In genomic region chr10:95790982-95791381, GRCh38 we compare ENCODE assay signal across 10 cellular contexts. TPM values are rescaled to one million over a fixed set of nuclear protein-coding genes. Genes with fewer than 3 reads are reported as not detected.
A peak's percentile ranks its signal among the peaks of the same experiment; 100 is the strongest.
DNase-seq lines count a peak whose midpoint lies in the region; ATAC-seq, FAIRE-seq and TF ChIP-seq lines count a peak whose summit lies in the region.
"Had no signal": no experiment of that assay in that cellular context is flagged by ENCODE, and none has a peak within 500 bp of the region (broad histone marks: within the 10 kb centered on the region; RNA-seq: fewer than 3 reads in every experiment).

No MANE protein-coding gene starts in this region.

- H3K9me3 ChIP-seq in HepG2 (ENCODE audit: low read length) (no peaks in the 10 kb centered on the region), right lobe of liver (no peaks in the 10 kb centered on the region), ascending aorta (no peaks in the 10 kb centered on the region)

- no peaks in the 10 kb centered on the region for H4K20me1 ChIP-seq in HepG2 (ENCODE audit: insufficient read depth, low read length)

- in situ Hi-C loops in HepG2 (cut with HindIII; ENCODE audit: extremely low pct_ligation_motif_present, low pct_unique_long_range_greater_than_20kb) = no loop called here

- DNase-seq in HepG2 (ENCODE audit: low spot score) (no peak), right lobe of liver (no peak), SHP77 treated with DMSO at 0.1 percent for 48 hours (lab: John Stamatoyannopoulos, UW) (peak; percentile 5), ascending aorta (ENCODE audit: low spot score in 2 of 2) (no peak), occipital lobe (lab: John Stamatoyannopoulos, UW) (no peak), SIG-M5 (lab: John Stamatoyannopoulos, UW) (no peak)
- DNase-seq: NCI-H2171 had no signal

- no peak for TF ChIP-seq CTCF in HepG2 (CRISPR knock-in tag; IDR thresholded peaks at IDR 0.05)
- no peak for TF ChIP-seq CTCF in right lobe of liver (IDR thresholded peaks at IDR 0.05)
- no peak for TF ChIP-seq CTCF in ascending aorta (IDR thresholded peaks at IDR 0.05)

- intact Hi-C loops in HepG2 (cut with micrococcal nuclease; ENCODE audit: unreplicated experiment) (no loop called here), right lobe of liver (cut with DNase I) (no loop called here), ascending aorta (cut with DNase I) (no loop called here)

- WGBS in HepG2 (ENCODE audit: low lambda C conversion rate) = 19% methylated on average over 3 of the region's 3 CpGs
- 61% methylated on average over 3 of the region's 3 CpGs for WGBS in right lobe of liver (ENCODE audit: insufficient coverage, low coverage, low lambda C conversion rate, missing lambda C conversion rate)

- H3K79me2 ChIP-seq in HepG2 (ENCODE audit: insufficient read depth, low read length) = no peaks in the 10 kb centered on the region

- H3K4me1 ChIP-seq in HepG2 (ENCODE audit: insufficient read depth, low read length) = peaks cover 11% of the 10 kb centered on the region
- H3K4me1 ChIP-seq in right lobe of liver = no peaks in the 10 kb centered on the region
- H3K4me1 ChIP-seq in ascending aorta = peaks cover 9 to 26% of the 10 kb centered on the region in 2 donors

- TF ChIP-seq POLR2A in HepG2 (IDR thresholded peaks at IDR 0.05; ENCODE audit: insufficient read depth in 1 of 2, low read depth in 2 of 2, low read length in 2 of 2) (no peak), right lobe of liver (IDR thresholded peaks at IDR 0.05) (no peak)

- H3K27me3 ChIP-seq in HepG2 (ENCODE audit: control insufficient read depth in 1 of 2, insufficient read depth in 2 of 2, low read length in 2 of 2) (peaks cover 0 to 5% of the 10 kb centered on the region in 2 experiments; a peak in 2 of 5 replicates), right lobe of liver (no peaks in the 10 kb centered on the region), ascending aorta (no peaks in the 10 kb centered on the region)

- no peak overlapping the region for H3K9ac ChIP-seq in HepG2 (ENCODE audit: insufficient read depth, low read depth, low read length)

- no peak overlapping the region for H2AFZ ChIP-seq in HepG2 (ENCODE audit: low read length)

- TF ChIP-seq RAD21 in HepG2 (CRISPR knock-in tag; IDR thresholded peaks at IDR 0.05) = no peak

- ATAC-seq in HepG2 = no peak
- ATAC-seq in right lobe of liver = no peak
- ATAC-seq in HG02798 (IDR thresholded peaks at IDR 0.05; ENCODE audit: poor library complexity, unreplicated experiment) = peak; percentile 38
- ATAC-seq in HG03095 (IDR thresholded peaks at IDR 0.05; ENCODE audit: unreplicated experiment) = no peak

- CTCF ChIA-PET in HepG2 (lab: Yijun Ruan, JAX; ENCODE audit: low intra/inter-chr PET ratio, low total read pairs) = no interaction called here

- no peak for FAIRE-seq in HepG2 (lab: Jason Lieb, UNC)
- FAIRE-seq: keratinocyte had no signal

- H3K4me2 ChIP-seq in HepG2 (ENCODE audit: low read depth, low read length) = no peak overlapping the region

- POLR2A ChIA-PET in HepG2 (lab: Yijun Ruan, JAX) = no interaction called here

- no TSS peak for BruUV-seq in HepG2 (replicated peaks; lab: Mats Ljungman, UMichigan)

- TF ChIP-seq EP300 in HepG2 (IDR thresholded peaks at IDR 0.05; ENCODE audit: low read depth in 2 of 2, low read length in 2 of 2) (no peak), HepG2 (CRISPR knock-in tag; IDR thresholded peaks at IDR 0.05; ENCODE audit: borderline replicate concordance) (no peak)

- no peak overlapping the region for H3K27ac ChIP-seq in HepG2 (ENCODE audit: extremely low read length, insufficient read depth, low read length)
- no peak overlapping the region for H3K27ac ChIP-seq in right lobe of liver
- no peak overlapping the region for H3K27ac ChIP-seq in ascending aorta

- H3K36me3 ChIP-seq in HepG2 (replicated peaks in 1 of 2; ENCODE audit: control insufficient read depth in 1 of 2, insufficient read depth in 2 of 2, low read length in 2 of 2) (no peaks in the 10 kb centered on the region), right lobe of liver (no peaks in the 10 kb centered on the region), ascending aorta (no peaks in the 10 kb centered on the region)

- no peak overlapping the region for H3K4me3 ChIP-seq in HepG2 (replicated peaks in 1 of 3; ENCODE audit: insufficient read depth in 1 of 3, low read depth in 2 of 3, low read length in 3 of 3)
- H3K4me3 ChIP-seq in right lobe of liver = no peak overlapping the region
- H3K4me3 ChIP-seq in ascending aorta = no peak overlapping the region

TF ChIP-seq in HepG2, 621 proteins besides CTCF, POLR2A, EP300 and RAD21:
- TF ChIP-seq DMTF1 (CRISPR knock-in tag; IDR thresholded peaks at IDR 0.05) (no peak), JUN (CRISPR knock-in tag; IDR thresholded peaks at IDR 0.05) (no peak), NFE2L2 (IDR thresholded peaks at IDR 0.05; ENCODE audit: low read length) (peak; percentile 75), ZNF501 (CRISPR knock-in tag; IDR thresholded peaks at IDR 0.05) (no peak)
- TF ChIP-seq, protein P1, sequence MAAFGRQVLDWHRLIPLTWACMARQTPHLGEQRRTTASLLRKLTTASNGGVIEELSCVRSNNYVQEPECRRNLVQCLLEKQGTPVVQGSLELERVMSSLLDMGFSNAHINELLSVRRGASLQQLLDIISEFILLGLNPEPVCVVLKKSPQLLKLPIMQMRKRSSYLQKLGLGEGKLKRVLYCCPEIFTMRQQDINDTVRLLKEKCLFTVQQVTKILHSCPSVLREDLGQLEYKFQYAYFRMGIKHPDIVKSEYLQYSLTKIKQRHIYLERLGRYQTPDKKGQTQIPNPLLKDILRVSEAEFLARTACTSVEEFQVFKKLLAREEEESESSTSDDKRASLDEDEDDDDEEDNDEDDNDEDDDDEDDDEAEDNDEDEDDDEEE (CRISPR knock-in tag; IDR thresholded peaks at IDR 0.05) = no peak
- TF ChIP-seq, protein P2, sequence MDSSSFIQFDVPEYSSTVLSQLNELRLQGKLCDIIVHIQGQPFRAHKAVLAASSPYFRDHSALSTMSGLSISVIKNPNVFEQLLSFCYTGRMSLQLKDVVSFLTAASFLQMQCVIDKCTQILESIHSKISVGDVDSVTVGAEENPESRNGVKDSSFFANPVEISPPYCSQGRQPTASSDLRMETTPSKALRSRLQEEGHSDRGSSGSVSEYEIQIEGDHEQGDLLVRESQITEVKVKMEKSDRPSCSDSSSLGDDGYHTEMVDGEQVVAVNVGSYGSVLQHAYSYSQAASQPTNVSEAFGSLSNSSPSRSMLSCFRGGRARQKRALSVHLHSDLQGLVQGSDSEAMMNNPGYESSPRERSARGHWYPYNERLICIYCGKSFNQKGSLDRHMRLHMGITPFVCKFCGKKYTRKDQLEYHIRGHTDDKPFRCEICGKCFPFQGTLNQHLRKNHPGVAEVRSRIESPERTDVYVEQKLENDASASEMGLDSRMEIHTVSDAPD (CRISPR knock-in tag; IDR thresholded peaks at IDR 0.05) = no peak

RNA-seq across cellular contexts. Expression of gene ENTPD1, which starts 35.0 kb away (rescaled TPM):
- total RNA-seq in HepG2 (2016; rRNA removed; fragmentation: Illumina TruSeq; extraction: Trizol) = 0.03 and 0.07 TPM in 2 replicates
- total RNA-seq in HepG2 (2016; cell fraction: cytosol; rRNA removed; fragmentation: Illumina TruSeq; extraction: Trizol; ENCODE audit: low read depth) = not detected in 2 replicates
- total RNA-seq in HepG2 (2016; cell fraction: insoluble cytoplasmic fraction; rRNA removed; fragmentation: Illumina TruSeq; extraction: Trizol) = 0.06 TPM in 1 of 2 replicates, not detected in the other
- not detected in 2 replicates for total RNA-seq in HepG2 (2016; cell fraction: membrane; rRNA removed; fragmentation: Illumina TruSeq; extraction: Trizol)
- 0.56 TPM in 1 of 2 replicates, not detected in the other for total RNA-seq in HepG2 (2016; cell fraction: nucleus; rRNA removed; fragmentation: Illumina TruSeq; extraction: Trizol)
- polyA plus RNA-seq in HepG2 (2011; rRNA removed) = 0.03 and 0.07 TPM in 2 replicates
- 0.03 and 0.06 TPM in 2 replicates for polyA plus RNA-seq in HepG2 (2011; cell fraction: cytosol; rRNA removed)
- 0.21 and 0.45 TPM in 2 replicates for polyA plus RNA-seq in HepG2 (2011; cell fraction: nucleus; rRNA removed)
- polyA plus RNA-seq in HepG2 (2012) = 1.4 and 2.0 TPM in 2 replicates
- polyA plus RNA-seq in HepG2 (2016; cell fraction: cytosol; fragmentation: Illumina TruSeq; extraction: Trizol; ENCODE audit: low read depth) = not detected in 2 replicates
- polyA plus RNA-seq in HepG2 (2016; cell fraction: insoluble cytoplasmic fraction; fragmentation: Illumina TruSeq; extraction: Trizol; ENCODE audit: low read depth) = not detected in 2 replicates
- not detected in 2 replicates for polyA plus RNA-seq in HepG2 (2016; cell fraction: membrane; fragmentation: Illumina TruSeq; extraction: Trizol; ENCODE audit: low read depth)
- 0.21 TPM in 1 of 2 replicates, not detected in the other for polyA plus RNA-seq in HepG2 (2016; cell fraction: nucleus; fragmentation: Illumina TruSeq; extraction: Trizol; ENCODE audit: insufficient read depth, low read depth)
- 0.40 TPM in 1 of 2 replicates, not detected in the other for polyA minus RNA-seq in HepG2 (2011; rRNA and poly(A)+ RNA removed; ENCODE audit: low replicate concordance)
- not detected in 2 replicates for polyA minus RNA-seq in HepG2 (2011; cell fraction: cytosol; rRNA and poly(A)+ RNA removed)
- polyA minus RNA-seq in HepG2 (2011; cell fraction: nucleus; rRNA and poly(A)+ RNA removed) = 0.25 and 0.26 TPM in 2 replicates
- total RNA-seq in right lobe of liver = 1 to 10 TPM; 1.8 to 4.7 (median 3.6) TPM
- total RNA-seq in ascending aorta = 41.6 TPM
- total RNA-seq in occipital lobe = 9.4 TPM
